ENCODE assay signal across 12 cellular contexts in the genomic region with DNA sequence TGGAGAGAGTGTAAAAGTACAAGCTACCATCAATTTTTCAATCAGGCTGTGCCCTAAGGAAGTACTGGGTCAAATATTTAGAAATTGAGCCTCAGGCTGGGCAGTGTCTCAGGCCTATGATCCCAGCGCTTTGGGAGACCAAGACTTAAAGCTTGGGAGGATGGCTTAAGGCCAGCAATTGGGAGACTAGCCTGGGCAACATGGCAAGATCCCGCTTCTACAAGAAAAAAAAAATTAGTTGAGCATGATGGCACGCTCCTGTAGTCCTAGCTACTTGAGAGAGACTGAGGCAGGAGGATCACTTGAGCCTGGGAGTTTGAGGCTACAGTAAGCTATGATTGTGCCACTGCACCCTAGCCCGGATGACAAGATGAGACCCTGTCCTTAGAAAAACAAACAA. TPM values are rescaled to one million over a fixed set of nuclear protein-coding genes. Genes with fewer than 3 reads are reported as not detected.
DNase-seq lines count a peak whose midpoint lies in the region; ATAC-seq and TF ChIP-seq lines count a peak whose summit lies in the region.
"Had no signal": no experiment of that assay in that cellular context is flagged by ENCODE, and none has a peak within 500 bp of the region (broad histone marks: within the 10 kb centered on the region; RNA-seq: fewer than 3 reads in every experiment).

No MANE protein-coding gene starts in this region.

- no peaks in the 10 kb centered on the region for H3K9me3 ChIP-seq in body of pancreas
- H3K9me3 ChIP-seq in neural progenitor cell (ENCODE audit: low read depth): no peaks in the 10 kb centered on the region

- H3K9ac ChIP-seq in KMS-11 (peak overlapping the region; percentile 93; the same call in 1 of the 2 replicates), neural progenitor cell (no peak overlapping the region)

- no peak for TF ChIP-seq POLR2A in body of pancreas (IDR thresholded peaks at IDR 0.05)

- H3K27me3 ChIP-seq in KMS-11 (ENCODE audit: insufficient read depth, low read depth) (no peaks in the 10 kb centered on the region), body of pancreas (no peaks in the 10 kb centered on the region), neural progenitor cell (no peaks in the 10 kb centered on the region)

- H3K27me3 Mint-ChIP-seq in CD14-positive monocyte (ENCODE audit: low read depth in 3 of 3) (peaks cover 0 to 5% (median 0%) of the 10 kb centered on the region in 3 donors), neural progenitor cell (ENCODE audit: insufficient read depth, low read depth) (peaks cover 8% of the 10 kb centered on the region)

- peaks cover 29% of the 10 kb centered on the region for H3K4me1 Mint-ChIP-seq in CD14-positive monocyte
- peaks cover 25% of the 10 kb centered on the region for H3K4me1 Mint-ChIP-seq in neural progenitor cell

- H3K4me3 ChIP-seq in KMS-11 (IDR thresholded peaks at IDR 0.05; ENCODE audit: insufficient read depth, low read depth, low read length) (no peak overlapping the region), body of pancreas (no peak overlapping the region), neural progenitor cell (no peak overlapping the region)

- H2AFZ ChIP-seq in KMS-11 (ENCODE audit: low read depth) (peak overlapping the region; percentile 75), neural progenitor cell (replicated peaks) (no peak overlapping the region)

- H3F3A ChIP-seq in neural progenitor cell (ENCODE audit: low read depth): peaks cover 36% of the 10 kb centered on the region

- peaks cover 25% of the 10 kb centered on the region for H3K79me2 ChIP-seq in KMS-11 (ENCODE audit: insufficient read depth, low read depth)
- H3K79me2 ChIP-seq in neural progenitor cell (ENCODE audit: low read depth): peaks cover 32% of the 10 kb centered on the region

- H3K27ac Mint-ChIP-seq in CD14-positive monocyte (peak overlapping the region in 4 of 7 donors; percentile 36 to 100 (median 98)), neural progenitor cell (no peak overlapping the region)

- TF ChIP-seq CTCF in CD14-positive monocyte (IDR thresholded peaks at IDR 0.05) (no peak), KMS-11 (conservative IDR thresholded peaks at IDR 0.05; ENCODE audit: low read depth, low read length) (no peak), body of pancreas (IDR thresholded peaks at IDR 0.05) (no peak), neural progenitor cell (IDR thresholded peaks at IDR 0.05) (no peak)

- H4K20me1 ChIP-seq in KMS-11 (ENCODE audit: insufficient read depth) (0 out of 2 replicates have a peak, but pooled peaks cover 13% of the 10 kb centered on the region), neural progenitor cell (ENCODE audit: low read depth) (peaks cover 25% of the 10 kb centered on the region)

- peak overlapping the region; percentile 61 for H3K4me2 ChIP-seq in KMS-11
- no peak overlapping the region for H3K4me2 ChIP-seq in neural progenitor cell

- H3K4me1 ChIP-seq in KMS-11 (ENCODE audit: low read depth, poor library complexity, severe bottlenecking) (peaks cover 9% of the 10 kb centered on the region), body of pancreas (peaks cover 31% of the 10 kb centered on the region), neural progenitor cell (peaks cover 23% of the 10 kb centered on the region)

- DNase-seq in CD14-positive monocyte (ENCODE audit: low spot score) (no peak), body of pancreas (no peak), neural progenitor cell (ENCODE audit: low spot score) (no peak), NCI-H1694 treated with DMSO at 0.1 percent for 48 hours (lab: John Stamatoyannopoulos, UW) (no peak), NCI-H748 treated with DMSO at 0.1 percent for 48 hours (lab: John Stamatoyannopoulos, UW) (no peak)
- DNase-seq: DMS79, H7, NCI-H1436 treated with DMSO at 0.1 percent for 48 hours had no signal

- H3K36me3 ChIP-seq in KMS-11 (ENCODE audit: insufficient read depth) (no peaks in the 10 kb centered on the region), body of pancreas (replicated peaks in 1 of 2; ENCODE audit: insufficient read depth in 1 of 2, low read depth in 2 of 2) (no peaks in the 10 kb centered on the region), neural progenitor cell (no peaks in the 10 kb centered on the region)

- H3K9me3 Mint-ChIP-seq in CD14-positive monocyte (peaks cover under 1 to 9% (median 7%) of the 10 kb centered on the region in 7 donors), neural progenitor cell (no peaks in the 10 kb centered on the region)

- intact Hi-C loops in CD14-positive monocyte (cut with micrococcal nuclease) (loop anchor here (5.0 kb wide), 2 partner anchors 40 to 350 kb away; no protein-coding TSS in a partner anchor), body of pancreas (cut with DNase I) (no loop called here)

- 82 to 96% methylated on average over 4 of the region's 4 CpGs for WGBS in body of pancreas, 2 donors

- no peak for ATAC-seq in body of pancreas
- ATAC-seq in HG02571 (IDR thresholded peaks at IDR 0.05; ENCODE audit: unreplicated experiment): no peak
- ATAC-seq in HG02938 (IDR thresholded peaks at IDR 0.05; ENCODE audit: unreplicated experiment): no peak
- ATAC-seq: Right ventricle myocardium inferior had no signal

- H3K4me3 Mint-ChIP-seq in CD14-positive monocyte (no peak overlapping the region), neural progenitor cell (peak overlapping the region; percentile 100)

- H3K27ac ChIP-seq in KMS-11 (peak overlapping the region; percentile 99; the same call in 1 of the 2 replicates), body of pancreas (peak overlapping the region; percentile 98 to 99 (median 99)), neural progenitor cell (no peak overlapping the region)

- peaks cover 0 to 2% of the 10 kb centered on the region in 2 donors for H3K36me3 Mint-ChIP-seq in CD14-positive monocyte
- H3K36me3 Mint-ChIP-seq in neural progenitor cell: peaks cover 1% of the 10 kb centered on the region

RNA-seq across cellular contexts. Expression of gene UBP1, which starts 2.0 kb away (rescaled TPM):
- polyA plus RNA-seq in CD14-positive monocyte: 1 to 10 TPM; 7.8 to 8.8 TPM
- 100 to 1,000 TPM in 1 of 2 donors, 10 to 100 TPM in 1; 41.5 to 121 TPM for total RNA-seq in body of pancreas
- 62.3 and 74.1 TPM in 2 replicates for total RNA-seq in neural progenitor cell (ENCODE audit: low replicate concordance)
